1 cellular context compared by ENCODE assay signal in genomic region chr12:106773945-106774807, GRCh38.
A peak's percentile ranks its signal among the peaks of the same experiment; 100 is the strongest.
TF ChIP-seq lines count a peak whose summit lies in the region.

Gene RIC8B (plus strand): TSS chr12:106774682. CDS start chr12:106774746, 64 bp downstream.

TF ChIP-seq in H1, 55 proteins besides CTCF, POLR2A, EP300 and RAD21:
- peak; percentile 73 for TF ChIP-seq POLR2AphosphoS5 (IDR thresholded peaks at IDR 0.05; ENCODE audit: low read depth, low read length)
- TF ChIP-seq GTF2F1 (IDR thresholded peaks at IDR 0.05; ENCODE audit: borderline replicate concordance, low read depth, low read length) = no peak
- TF ChIP-seq EGR1 (IDR thresholded peaks at IDR 0.05; ENCODE audit: borderline replicate concordance, low read depth, low read length) = peak; percentile 81; the same call in 1 of the 2 replicates
- peak; percentile 59 for TF ChIP-seq KDM4A (IDR thresholded peaks at IDR 0.05; ENCODE audit: low read depth, low read length, severe bottlenecking)
- no peak for TF ChIP-seq CBX5 (IDR thresholded peaks at IDR 0.05; ENCODE audit: low read depth, low read length)
- peak; percentile 34 for TF ChIP-seq NANOG (IDR thresholded peaks at IDR 0.05; ENCODE audit: insufficient read depth, low read depth, low read length, poor library complexity, severe bottlenecking)
- peak; percentile 78 for TF ChIP-seq BRCA1 (IDR thresholded peaks at IDR 0.05; ENCODE audit: low read depth, low read length)
- TF ChIP-seq MAX (IDR thresholded peaks at IDR 0.05) = peak; percentile 12; the same call in 1 of the 2 replicates
- peak; percentile 94 for TF ChIP-seq CREB1 (IDR thresholded peaks at IDR 0.05)
- 0 out of 2 replicates have a peak, but pooled peaks have one; percentile 42 for TF ChIP-seq JUND (IDR thresholded peaks at IDR 0.05; ENCODE audit: low read length)
- TF ChIP-seq TAF1 (IDR thresholded peaks at IDR 0.05; ENCODE audit: low read depth, low read length) = peak; percentile 72
- peak; percentile 87 for TF ChIP-seq TEAD4 (IDR thresholded peaks at IDR 0.05; ENCODE audit: low read depth, low read length)
- no peak for TF ChIP-seq RFX5 (IDR thresholded peaks at IDR 0.05; ENCODE audit: borderline replicate concordance, low read depth, low read length)
- peak; percentile 76; the same call in 1 of the 2 replicates for TF ChIP-seq RBBP5 (IDR thresholded peaks at IDR 0.05; ENCODE audit: borderline replicate concordance, low read depth, low read length)
- TF ChIP-seq YY1 (IDR thresholded peaks at IDR 0.05; ENCODE audit: low read depth, low read length) = peak; percentile 60; the same call in 1 of the 2 replicates
- no peak for TF ChIP-seq KDM5A (IDR thresholded peaks at IDR 0.05; ENCODE audit: low read length)
- TF ChIP-seq ZNF274 (IDR thresholded peaks at IDR 0.05; ENCODE audit: borderline replicate concordance, extremely low read depth, low read length) = no peak
- TF ChIP-seq SIRT6 (IDR thresholded peaks at IDR 0.05; ENCODE audit: low read length) = no peak
- TF ChIP-seq E2F6 (IDR thresholded peaks at IDR 0.05) = peak; percentile 36
- 0 out of 2 replicates have a peak, but pooled peaks have one; percentile 37 for TF ChIP-seq ATF3 (IDR thresholded peaks at IDR 0.05; ENCODE audit: insufficient read depth, low read depth, low read length)
- no peak for TF ChIP-seq JUN (IDR thresholded peaks at IDR 0.05; ENCODE audit: low read depth, low read length)
- TF ChIP-seq RNF2 (IDR thresholded peaks at IDR 0.05; ENCODE audit: borderline replicate concordance, low read depth, low read length, missing control alignments, poor library complexity, severe bottlenecking) = no peak
- TF ChIP-seq GABPA (IDR thresholded peaks at IDR 0.05; ENCODE audit: borderline replicate concordance, insufficient read depth, low read length) = no peak
- TF ChIP-seq SP4 (IDR thresholded peaks at IDR 0.05; ENCODE audit: low read length) = peak; percentile 53; the same call in 1 of the 2 replicates
- TF ChIP-seq SP2 (IDR thresholded peaks at IDR 0.05; ENCODE audit: low read length) = no peak
- no peak for TF ChIP-seq SUZ12 (IDR thresholded peaks at IDR 0.05; ENCODE audit: low read length)
- TF ChIP-seq RXRA (IDR thresholded peaks at IDR 0.05; ENCODE audit: insufficient read depth, low read depth, low read length) = no peak
- peak; percentile 81; the same call in 1 of the 2 replicates for TF ChIP-seq KDM1A (IDR thresholded peaks at IDR 0.05; ENCODE audit: borderline replicate concordance, low read length)
- TF ChIP-seq CEBPB (IDR thresholded peaks at IDR 0.05; ENCODE audit: low read depth, low read length) = no peak
- 0 out of 2 replicates have a peak, but pooled peaks have one; percentile 10 for TF ChIP-seq SRF (IDR thresholded peaks at IDR 0.05; ENCODE audit: low read depth, low read length)
- peak; percentile 65 for TF ChIP-seq TBP (IDR thresholded peaks at IDR 0.05; ENCODE audit: low read depth, low read length)
- no peak for TF ChIP-seq POU5F1 (IDR thresholded peaks at IDR 0.05; ENCODE audit: low read depth, low read length)
- TF ChIP-seq ASH2L (IDR thresholded peaks at IDR 0.05; ENCODE audit: low read length) = peak; percentile 87
- no peak for TF ChIP-seq HDAC6 (IDR thresholded peaks at IDR 0.05; ENCODE audit: low read depth, low read length)
- no peak for TF ChIP-seq FOSL1 (IDR thresholded peaks at IDR 0.05; ENCODE audit: insufficient read depth, low read depth, low read length)
- TF ChIP-seq BACH1 (IDR thresholded peaks at IDR 0.05; ENCODE audit: low read length) = no peak
- TF ChIP-seq MAFK (IDR thresholded peaks at IDR 0.05; ENCODE audit: low read depth, low read length) = no peak
- no peak for TF ChIP-seq CBX8 (IDR thresholded peaks at IDR 0.05; ENCODE audit: borderline replicate concordance, low read depth, low read length)
- no peak for TF ChIP-seq CHD1 (IDR thresholded peaks at IDR 0.05; ENCODE audit: low read depth, low read length)
- TF ChIP-seq SIN3A (conservative IDR thresholded peaks at IDR 0.05 in 1 of 2, IDR thresholded peaks at IDR 0.05 in 1 of 2; ENCODE audit: low read depth in 1 of 2, low read length in 2 of 2) = peak; percentile 54 to 56; a peak in 2 of 4 replicates
- TF ChIP-seq ATF2 (IDR thresholded peaks at IDR 0.05; ENCODE audit: low read length) = 0 out of 2 replicates have a peak, but pooled peaks have one; percentile 76
- TF ChIP-seq PHF8 (conservative IDR thresholded peaks at IDR 0.05; ENCODE audit: low read depth, low read length) = peak; percentile 78; the same call in 1 of the 2 replicates
- peak; percentile 95 for TF ChIP-seq SIX5 (IDR thresholded peaks at IDR 0.05; ENCODE audit: low read depth, low read length)
- TF ChIP-seq CHD2 (IDR thresholded peaks at IDR 0.05; ENCODE audit: low read length) = peak; percentile 96
- no peak for TF ChIP-seq SAP30 (IDR thresholded peaks at IDR 0.05; ENCODE audit: insufficient read depth, insufficient replicate concordance, low read length)
